10 cellular contexts compared by ENCODE assay signal in genomic region chr6:146985111-146985510, GRCh38.
DNase-seq lines count a peak whose midpoint lies in the region; ATAC-seq and TF ChIP-seq lines count a peak whose summit lies in the region.
"Had no signal": no experiment of that assay in that cellular context is flagged by ENCODE, and none has a peak within 500 bp of the region (broad histone marks: within the 10 kb centered on the region; RNA-seq: fewer than 3 reads in every experiment).

No MANE protein-coding gene starts in this region.

- H3K4me3 ChIP-seq in LNCaP clone FGC (ENCODE audit: low read depth, low read length): no peak overlapping the region
- no peak overlapping the region for H3K4me3 ChIP-seq in RWPE2 (ENCODE audit: severe bottlenecking)
- H3K4me3 ChIP-seq in left ventricle myocardium inferior: no peak overlapping the region

- H3K4me1 ChIP-seq in RWPE2 (ENCODE audit: insufficient read depth, poor library complexity, severe bottlenecking) (no peaks in the 10 kb centered on the region), left ventricle myocardium inferior (no peaks in the 10 kb centered on the region)

- H3K36me3 ChIP-seq in RWPE2 (ENCODE audit: low read depth) (no peaks in the 10 kb centered on the region), left ventricle myocardium inferior (no peaks in the 10 kb centered on the region)

- intact Hi-C loops in left ventricle myocardium inferior (cut with micrococcal nuclease): no loop called here

- no peaks in the 10 kb centered on the region for H3K4me1 Mint-ChIP-seq in activated T-cell treated with anti-CD3 and anti-CD28 coated beads, Interleukin-2, amount 50 U/mL, for 72 hours (ENCODE audit: low read depth)

- H3K4me3 Mint-ChIP-seq in activated T-cell treated with anti-CD3 and anti-CD28 coated beads, Interleukin-2, amount 50 U/mL, for 72 hours: no peak overlapping the region

- H3K27ac ChIP-seq in RWPE2 (ENCODE audit: poor library complexity, severe bottlenecking) (no peak overlapping the region), left ventricle myocardium inferior (replicated peaks) (no peak overlapping the region)

- H3K27me3 ChIP-seq in RWPE2 (ENCODE audit: insufficient read depth, poor library complexity, severe bottlenecking) (no peaks in the 10 kb centered on the region), left ventricle myocardium inferior (ENCODE audit: low read depth) (no peaks in the 10 kb centered on the region)

- DNase-seq in DMS153 (lab: John Stamatoyannopoulos, UW) (peak; percentile 81), LNCaP clone FGC (ENCODE audit: low read depth) (peak; percentile 66), RWPE2 (ENCODE audit: low spot score) (no peak), medulla oblongata (ENCODE audit: extremely low spot score) (peak; percentile 10), left ventricle myocardium inferior (no peak), GM03348 (ENCODE audit: low spot score) (no peak)
- DNase-seq in activated T-cell treated with anti-CD3 and anti-CD28 coated beads, Interleukin-2, amount 50 U/mL, for 72 hours: no peak
- DNase-seq: activated effector memory CD4-positive, alpha-beta T cell treated with Interleukin-2 at 50 U/mL for 16 hours; SIG-M5 had no signal

- peaks cover 1 to 4% of the 10 kb centered on the region in 2 donors for H3K9me3 Mint-ChIP-seq in activated T-cell treated with anti-CD3 and anti-CD28 coated beads, Interleukin-2, amount 50 U/mL, for 72 hours

- no peaks in the 10 kb centered on the region for H3K9me3 ChIP-seq in RWPE2 (ENCODE audit: severe bottlenecking)
- H3K9me3 ChIP-seq in left ventricle myocardium inferior (replicated peaks): peaks cover 15% of the 10 kb centered on the region

- no peak overlapping the region for H3K27ac Mint-ChIP-seq in activated T-cell treated with anti-CD3 and anti-CD28 coated beads, Interleukin-2, amount 50 U/mL, for 72 hours

- H3K27me3 Mint-ChIP-seq in activated T-cell treated with anti-CD3 and anti-CD28 coated beads, Interleukin-2, amount 50 U/mL, for 72 hours (ENCODE audit: low read depth): peaks cover 10% of the 10 kb centered on the region

- peak; percentile 29; the same call in 1 of the 3 replicates for ATAC-seq in RWPE2 (ENCODE audit: low read depth)
- no peak for ATAC-seq in activated T-cell treated with anti-CD3 and anti-CD28 coated beads, Interleukin-2, amount 50 U/mL, for 72 hours (replicated peaks in 1 of 2)
- no peak for ATAC-seq in GM18861 (IDR thresholded peaks at IDR 0.05; ENCODE audit: unreplicated experiment)

- TF ChIP-seq CTCF in LNCaP clone FGC (IDR thresholded peaks at IDR 0.05; ENCODE audit: control insufficient read depth, extremely low read depth, insufficient read depth): no peak
- TF ChIP-seq CTCF in RWPE2 (IDR thresholded peaks at IDR 0.05; ENCODE audit: poor library complexity, severe bottlenecking): no peak
- no peak for TF ChIP-seq CTCF in left ventricle myocardium inferior (IDR thresholded peaks at IDR 0.05; ENCODE audit: borderline replicate concordance)

- no peaks in the 10 kb centered on the region for H3K36me3 Mint-ChIP-seq in activated T-cell treated with anti-CD3 and anti-CD28 coated beads, Interleukin-2, amount 50 U/mL, for 72 hours (ENCODE audit: insufficient read depth in 2 of 2)

Comparison
In these comparisons a context has a peak if more than half of its experiments do, and no peak if none do; other contexts are left out.
1. DNase-seq: peak in DMS153 (single experiment), LNCaP clone FGC (single experiment) and medulla oblongata (single experiment); none in RWPE2 (single experiment), activated T-cell treated with anti-CD3 and anti-CD28 coated beads, Interleukin-2, amount 50 U/mL, for 72 hours (0 of 2), left ventricle myocardium inferior (single experiment) and GM03348 (single experiment).